ENCODE assay signal across 8 cellular contexts in the genomic region with DNA sequence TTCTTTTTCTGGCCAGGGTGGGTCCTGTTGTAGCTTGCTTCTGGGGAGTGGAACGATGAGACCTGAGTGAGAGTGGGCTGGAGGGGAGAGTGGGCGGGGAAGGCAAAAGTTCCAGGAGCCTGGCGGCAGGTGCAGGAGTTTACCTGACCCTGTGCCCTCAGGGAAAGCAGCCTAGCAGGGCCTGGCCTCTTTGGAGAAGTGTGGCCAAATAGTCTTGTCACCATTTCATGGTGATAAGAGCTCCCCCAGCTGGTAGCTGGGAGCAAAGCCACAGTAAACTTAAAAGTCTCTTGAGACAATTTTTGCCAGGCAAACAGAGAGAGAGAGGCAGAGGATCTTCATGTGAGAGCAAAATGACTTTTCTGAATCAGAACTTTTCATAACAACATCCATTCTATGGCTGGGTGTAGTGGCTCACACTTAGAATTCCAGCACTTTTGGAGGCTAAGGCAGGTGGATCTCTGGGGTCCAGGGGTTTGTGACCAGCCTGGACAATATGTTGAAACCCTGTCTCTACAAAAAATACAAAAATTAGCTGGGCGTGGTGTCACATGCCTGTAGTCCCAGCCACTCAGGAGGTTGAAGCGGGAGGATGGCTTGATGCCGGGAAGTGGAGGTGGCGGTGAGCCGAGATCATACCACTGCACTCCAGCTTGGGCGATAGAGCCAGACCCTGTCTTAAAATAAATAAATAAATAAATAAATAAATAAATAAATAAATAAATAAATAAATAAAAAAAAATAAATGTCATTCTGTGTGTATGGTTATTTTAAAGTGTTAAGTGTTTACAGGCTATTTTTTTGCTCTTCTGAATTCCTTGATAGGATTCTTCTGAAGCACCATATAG.
DNase-seq lines count a peak whose midpoint lies in the region; ATAC-seq and TF ChIP-seq lines count a peak whose summit lies in the region.

No MANE protein-coding gene starts in this region.

- CTCF ChIA-PET in HCT116 (lab: Charles Lee): interaction anchor here (0.6 to 5.4 kb wide), 24 partner anchors 10 to 269 kb away, joined by 3 to 44 read pairs (median 4); partner anchors contain the start of gene CARMIL1

- H3K9me3 ChIP-seq in HCT116 (ENCODE audit: control insufficient read depth in 1 of 2, insufficient read depth in 1 of 2, low read depth in 1 of 2, low read length in 2 of 2): no peaks in the 10 kb centered on the region
- H3K9me3 ChIP-seq in prostate gland: no peaks in the 10 kb centered on the region
- H3K9me3 ChIP-seq in vagina: no peaks in the 10 kb centered on the region

- no peak overlapping the region for H2AFZ ChIP-seq in HCT116 (ENCODE audit: low read depth, low read length, poor library complexity, severe bottlenecking)

- peak overlapping the region; percentile 3 to 40 for H3K27ac Mint-ChIP-seq in activated naive CD4-positive, alpha-beta T cell treated with anti-CD3 and anti-CD28 coated beads, Interleukin-2, amount 50 U/mL, for 72 hours

- H3K9me2 ChIP-seq in HCT116 (ENCODE audit: insufficient read depth): no peaks in the 10 kb centered on the region; the same call in 1 of the 2 replicates

- WGBS in prostate gland: 61% methylated on average over 9 of the region's 9 CpGs

- H3K4me3 ChIP-seq in HCT116 (replicated peaks in 1 of 2; ENCODE audit: low read depth in 1 of 2, low read length in 2 of 2): no peak overlapping the region
- H3K4me3 ChIP-seq in prostate gland: no peak overlapping the region
- no peak overlapping the region for H3K4me3 ChIP-seq in vagina

- no TSS peak for BruUV-seq in HCT116 (replicated peaks; lab: Mats Ljungman, UMichigan)

- DNase-seq in EH (ENCODE audit: low read depth) (peak; percentile 80), HCT116 (ENCODE audit: low read depth, low spot score) (peak; percentile 69), NCI-H1105 treated with DMSO at 0.1 percent for 48 hours (lab: John Stamatoyannopoulos, UW) (peak; percentile 89), SKM-1 treated with dmso at 0.1 percent for 144 hours (lab: John Stamatoyannopoulos, UW; ENCODE audit: unreplicated experiment) (peak; percentile 65), Right ventricle myocardium inferior (ENCODE audit: missing footprints) (peak; percentile 55), prostate gland (ENCODE audit: low spot score) (peak; percentile 68), vagina (ENCODE audit: extremely low spot score in 2 of 2) (no peak)
- peak; percentile 60 to 69 for DNase-seq in activated naive CD4-positive, alpha-beta T cell treated with anti-CD3 and anti-CD28 coated beads, Interleukin-2, amount 50 U/mL, for 72 hours (ENCODE audit: low spot score in 2 of 2)

- POLR2A ChIA-PET in HCT116 (lab: Charles Lee): interaction anchor here (1.0 to 1.3 kb wide), 2 partner anchors 212 to 225 kb away, joined by 3 to 4 read pairs; no protein-coding TSS in a partner anchor

- TF ChIP-seq CTCF in HCT116 (IDR thresholded peaks at IDR 0.05 in 2 of 3, conservative IDR thresholded peaks at IDR 0.05 in 1 of 3; ENCODE audit: borderline replicate concordance in 1 of 3, insufficient read depth in 1 of 3, low read depth in 2 of 3, low read length in 2 of 3) (peak; percentile 83 to 84 (median 84)), prostate gland (IDR thresholded peaks at IDR 0.05) (peak; percentile 32 to 84 (median 76)), vagina (IDR thresholded peaks at IDR 0.05) (peak; percentile 51 to 83 (median 52))

- TF ChIP-seq POLR2A in HCT116 (IDR thresholded peaks at IDR 0.05; ENCODE audit: borderline replicate concordance, extremely low read depth, insufficient read depth, insufficient read length): no peak
- no peak for TF ChIP-seq POLR2A in prostate gland (IDR thresholded peaks at IDR 0.05)
- TF ChIP-seq POLR2A in vagina (IDR thresholded peaks at IDR 0.05): no peak

- intact Hi-C loops in HCT116 (cut with micrococcal nuclease): loop anchor here (1.0 kb wide), 3 partner anchors 212 to 267 kb away; no protein-coding TSS in a partner anchor
- intact Hi-C loops in Right ventricle myocardium inferior (cut with DNase I): loop anchor here (1.0 kb wide), 1 partner anchor 211 kb away; the partner anchor contains the start of gene CARMIL1
- intact Hi-C loops in prostate gland (cut with DNase I): loop anchor here (1.0 to 10.0 kb wide), 2 partner anchors 65 to 211 kb away; partner anchors contain the start of gene CARMIL1
- intact Hi-C loops in vagina (cut with DNase I): loop anchor here (2.0 kb wide), 1 partner anchor 211 kb away; the partner anchor contains the start of gene CARMIL1

- RAD21 ChIA-PET in HCT116 (lab: Charles Lee; ENCODE audit: low non-redundant PET in 1 of 2, low total read pairs in 2 of 2, uncharacterized antibody in 2 of 2, unreplicated experiment in 2 of 2): interaction anchor here (0.7 to 1.5 kb wide), 6 partner anchors 66 to 225 kb away, joined by 3 to 9 read pairs (median 4); partner anchors contain the start of gene CARMIL1 (in 2 of the 2)

- H3K36me3 Mint-ChIP-seq in activated naive CD4-positive, alpha-beta T cell treated with anti-CD3 and anti-CD28 coated beads, Interleukin-2, amount 50 U/mL, for 72 hours: no peaks in the 10 kb centered on the region

- H3K36me3 ChIP-seq in HCT116 (ENCODE audit: control insufficient read depth in 1 of 2, insufficient read depth in 2 of 2, low read length in 2 of 2) (no peaks in the 10 kb centered on the region), prostate gland (no peaks in the 10 kb centered on the region), vagina (no peaks in the 10 kb centered on the region)

- no peak overlapping the region for H3K9ac ChIP-seq in HCT116 (ENCODE audit: low read length)

- H3K27ac ChIP-seq in HCT116 (ENCODE audit: low read depth, low read length): no peak overlapping the region
- no peak overlapping the region for H3K27ac ChIP-seq in prostate gland
- no peak overlapping the region for H3K27ac ChIP-seq in vagina

- H4K20me1 ChIP-seq in HCT116 (ENCODE audit: insufficient read depth): no peaks in the 10 kb centered on the region

- H3K27me3 ChIP-seq in HCT116 (ENCODE audit: insufficient read depth, low read length) (no peaks in the 10 kb centered on the region), prostate gland (replicated peaks; ENCODE audit: insufficient read depth) (no peaks in the 10 kb centered on the region), vagina (no peaks in the 10 kb centered on the region)

- no peak overlapping the region for H3K4me2 ChIP-seq in HCT116 (ENCODE audit: low read length)

- no peaks in the 10 kb centered on the region for H3K79me2 ChIP-seq in HCT116 (ENCODE audit: insufficient read depth, low read length)

- ATAC-seq in HCT116 (peak; percentile 98), Right ventricle myocardium inferior (peak; percentile 85)
- peak; percentile 83 to 84 for ATAC-seq in activated naive CD4-positive, alpha-beta T cell treated with anti-CD3 and anti-CD28 coated beads, Interleukin-2, amount 50 U/mL, for 72 hours

- H3K4me1 ChIP-seq in HCT116 (ENCODE audit: control insufficient read depth in 1 of 2, insufficient read depth in 2 of 2, low read length in 2 of 2): peaks cover 0 to 16% of the 10 kb centered on the region in 2 experiments; a peak in 1 of 4 replicates
- no peaks in the 10 kb centered on the region for H3K4me1 ChIP-seq in prostate gland (replicated peaks)
- H3K4me1 ChIP-seq in vagina: no peaks in the 10 kb centered on the region

- H3K9me3 Mint-ChIP-seq in activated naive CD4-positive, alpha-beta T cell treated with anti-CD3 and anti-CD28 coated beads, Interleukin-2, amount 50 U/mL, for 72 hours: no peaks in the 10 kb centered on the region

- TF ChIP-seq RAD21 in HCT116 (IDR thresholded peaks at IDR 0.05; ENCODE audit: low read depth): peak; percentile 88

TF ChIP-seq in HCT116, 20 proteins besides CTCF, POLR2A, EP300 and RAD21:
- TF ChIP-seq, protein P1, sequence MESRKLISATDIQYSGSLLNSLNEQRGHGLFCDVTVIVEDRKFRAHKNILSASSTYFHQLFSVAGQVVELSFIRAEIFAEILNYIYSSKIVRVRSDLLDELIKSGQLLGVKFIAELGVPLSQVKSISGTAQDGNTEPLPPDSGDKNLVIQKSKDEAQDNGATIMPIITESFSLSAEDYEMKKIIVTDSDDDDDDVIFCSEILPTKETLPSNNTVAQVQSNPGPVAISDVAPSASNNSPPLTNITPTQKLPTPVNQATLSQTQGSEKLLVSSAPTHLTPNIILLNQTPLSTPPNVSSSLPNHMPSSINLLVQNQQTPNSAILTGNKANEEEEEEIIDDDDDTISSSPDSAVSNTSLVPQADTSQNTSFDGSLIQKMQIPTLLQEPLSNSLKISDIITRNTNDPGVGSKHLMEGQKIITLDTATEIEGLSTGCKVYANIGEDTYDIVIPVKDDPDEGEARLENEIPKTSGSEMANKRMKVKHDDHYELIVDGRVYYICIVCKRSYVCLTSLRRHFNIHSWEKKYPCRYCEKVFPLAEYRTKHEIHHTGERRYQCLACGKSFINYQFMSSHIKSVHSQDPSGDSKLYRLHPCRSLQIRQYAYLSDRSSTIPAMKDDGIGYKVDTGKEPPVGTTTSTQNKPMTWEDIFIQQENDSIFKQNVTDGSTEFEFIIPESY (IDR thresholded peaks at IDR 0.05; ENCODE audit: extremely low read depth, insufficient replicate concordance, low read length): no peak
- TF ChIP-seq EGR1 (IDR thresholded peaks at IDR 0.05; ENCODE audit: low read depth): 0 out of 2 replicates have a peak, but pooled peaks have one; percentile 15

Comparison
In these comparisons a context has a peak if more than half of its experiments do, and no peak if none do; other contexts are left out.
1. DNase-seq: peak in EH (single experiment), HCT116 (single experiment), NCI-H1105 treated with DMSO at 0.1 percent for 48 hours (single experiment), SKM-1 treated with dmso at 0.1 percent for 144 hours (single experiment), activated naive CD4-positive, alpha-beta T cell treated with anti-CD3 and anti-CD28 coated beads, Interleukin-2, amount 50 U/mL, for 72 hours (2 of 2), Right ventricle myocardium inferior (single experiment) and prostate gland (single experiment); none in vagina (0 of 2).
2. Peak in every context shown above with its lines, with median percentiles within 50 percentile points of each other: ATAC-seq and CTCF ChIP-seq.